Comparison of ENCODE assay signal across 8 cellular contexts in genomic region chr17:35849469-35850348, GRCh38. TPM values are rescaled to one million over a fixed set of nuclear protein-coding genes. Genes with fewer than 3 reads are reported as not detected.
A peak's percentile ranks its signal among the peaks of the same experiment; 100 is the strongest.
DNase-seq lines count a peak whose midpoint lies in the region; ATAC-seq and TF ChIP-seq lines count a peak whose summit lies in the region.

No MANE protein-coding gene starts in this region.

- DNase-seq in CMK (ENCODE audit: low read depth) (peak; percentile 54), HPDE6-E6E7 (ENCODE audit: extremely low spot score) (peak; percentile 27), NT2/D1 (ENCODE audit: low read depth, low spot score) (peak; percentile 54), activated T-cell treated with anti-CD3 and anti-CD28 coated beads for 4 hours (peak; percentile 36), fibroblast of peridontal ligament (ENCODE audit: extremely low read depth) (peak; percentile 77), non-pigmented ciliary epithelial cell (ENCODE audit: low read depth) (peak; percentile 43), upper lobe of right lung (no peak)

- H3K4me1 ChIP-seq in NT2/D1 (ENCODE audit: insufficient read depth, insufficient read length) (no peaks in the 10 kb centered on the region), upper lobe of right lung (no peaks in the 10 kb centered on the region)

- H3K27me3 ChIP-seq in NT2/D1 (ENCODE audit: insufficient read depth, insufficient read length) (no peaks in the 10 kb centered on the region), upper lobe of right lung (no peaks in the 10 kb centered on the region)

- H3K27ac ChIP-seq in upper lobe of right lung = no peak overlapping the region

- peaks cover 51% of the 10 kb centered on the region for H3K36me3 ChIP-seq in NT2/D1 (ENCODE audit: insufficient read depth, insufficient read length, low read length)
- peaks cover 55% of the 10 kb centered on the region for H3K36me3 ChIP-seq in upper lobe of right lung

- H3K4me3 ChIP-seq in NT2/D1 (ENCODE audit: insufficient read length, low read depth) (no peak overlapping the region), upper lobe of right lung (no peak overlapping the region)

- no peaks in the 10 kb centered on the region for H3K9me3 ChIP-seq in NT2/D1 (ENCODE audit: insufficient read depth, low read length)
- H3K9me3 ChIP-seq in upper lobe of right lung = no peaks in the 10 kb centered on the region

- TF ChIP-seq CTCF in upper lobe of right lung (IDR thresholded peaks at IDR 0.05) = peak; percentile 74

- ATAC-seq in upper lobe of right lung (peak; percentile 73), GM21529 (IDR thresholded peaks at IDR 0.05; ENCODE audit: unreplicated experiment) (no peak)

- H3K9ac ChIP-seq in NT2/D1 (ENCODE audit: insufficient read length, low read depth) = no peak overlapping the region

- intact Hi-C loops in upper lobe of right lung (cut with DNase I) = no loop called here

RNA-seq across cellular contexts. Expression of gene HEATR9, which starts 19.0 kb away (rescaled TPM):
- total RNA-seq in upper lobe of right lung = 0.17 TPM

RNA-seq across cellular contexts. Expression of gene CCL5, which starts 30.5 kb away (rescaled TPM):
- 22.5 TPM for total RNA-seq in upper lobe of right lung

RNA-seq across cellular contexts. Expression of gene TAF15, which starts 40.4 kb away (rescaled TPM):
- total RNA-seq in upper lobe of right lung = 142 TPM

RNA-seq across cellular contexts. Expression of gene MMP28, which starts 54.3 kb away (rescaled TPM):
- total RNA-seq in upper lobe of right lung = 55.6 TPM
